In genomic region chr5:178627259-178627598, GRCh38 we compare ENCODE assay signal across 8 cellular contexts. TPM values are rescaled to one million over a fixed set of nuclear protein-coding genes. Genes with fewer than 3 reads are reported as not detected.
DNase-seq lines count a peak whose midpoint lies in the region; ATAC-seq and TF ChIP-seq lines count a peak whose summit lies in the region.

No MANE protein-coding gene starts in this region.

- H4K20me1 ChIP-seq in fibroblast of lung (ENCODE audit: control insufficient read depth, extremely low read depth, insufficient read depth, low read length), result no peaks in the 10 kb centered on the region

- H3K79me2 ChIP-seq in fibroblast of lung (ENCODE audit: control insufficient read depth, insufficient read depth, low read length), result peaks cover 46% of the 10 kb centered on the region

- ATAC-seq in GM19035 (IDR thresholded peaks at IDR 0.05; ENCODE audit: unreplicated experiment) (peak; percentile 22), Panc1 (peak; percentile 55), GM18867 (IDR thresholded peaks at IDR 0.05; ENCODE audit: unreplicated experiment) (no peak)

- H3K4me3 ChIP-seq in Panc1 (ENCODE audit: low read depth in 2 of 2, low read length in 2 of 2) (peak overlapping the region; percentile 91 to 99), fibroblast of lung (replicated peaks in 1 of 4; ENCODE audit: control extremely low read depth in 1 of 4, insufficient read depth in 1 of 4, low read depth in 3 of 4, low read length in 4 of 4) (peak overlapping the region; percentile 37 to 70 (median 51)), sigmoid colon (peak overlapping the region; percentile 62 to 95 (median 88))

- peak overlapping the region; percentile 58 for H3K9ac ChIP-seq in fibroblast of lung (ENCODE audit: insufficient read depth, low read length)

- peaks cover 5% of the 10 kb centered on the region; the same call in 1 of the 2 replicates for H3K9me3 ChIP-seq in Panc1 (ENCODE audit: control insufficient read depth, insufficient read depth, low read depth, low read length)
- H3K9me3 ChIP-seq in fibroblast of lung (ENCODE audit: control insufficient read depth, insufficient read depth, low read depth, low read length), result no peaks in the 10 kb centered on the region
- H3K9me3 ChIP-seq in sigmoid colon, result no peaks in the 10 kb centered on the region

- peak overlapping the region; percentile 89 for H2AFZ ChIP-seq in fibroblast of lung (ENCODE audit: low read length)

- BruUV-seq in Panc1 (replicated peaks; lab: Mats Ljungman, UMichigan), result no TSS peak

- CTCF ChIA-PET in Panc1 (lab: Charles Lee), result no interaction called here

- H3K36me3 ChIP-seq in Panc1 (ENCODE audit: control insufficient read depth, insufficient read depth, low read length) (peaks cover 12% of the 10 kb centered on the region), fibroblast of lung (ENCODE audit: control insufficient read depth, insufficient read depth, low read length) (peaks cover under 1% of the 10 kb centered on the region), sigmoid colon (peaks cover 0 to 11% (median 6%) of the 10 kb centered on the region in 4 donors)

- intact Hi-C loops in Panc1 (cut with micrococcal nuclease; ENCODE audit: unreplicated experiment) (no loop called here), sigmoid colon (cut with DNase I) (loop anchor here (2.0 to 10.0 kb wide), 7 partner anchors 104 to 1980 kb away; partner anchors contain the start of genes CNOT6, PHYKPL, RUFY1 and TSPAN17), posterior vena cava (cut with DNase I) (no loop called here)

- H3K4me1 ChIP-seq in Panc1 (ENCODE audit: control insufficient read depth, insufficient read depth, low read length), result peaks cover 20% of the 10 kb centered on the region
- no peaks in the 10 kb centered on the region for H3K4me1 ChIP-seq in fibroblast of lung (ENCODE audit: control insufficient read depth, extremely low read depth, insufficient read depth, low read length)
- peaks cover 0 to 32% (median 29%) of the 10 kb centered on the region in 4 donors for H3K4me1 ChIP-seq in sigmoid colon

- H3K27me3 ChIP-seq in Panc1 (ENCODE audit: control insufficient read depth, insufficient read depth, low read length) (no peaks in the 10 kb centered on the region), fibroblast of lung (ENCODE audit: control insufficient read depth, insufficient read depth, low read length) (no peaks in the 10 kb centered on the region), sigmoid colon (no peaks in the 10 kb centered on the region)

- TF ChIP-seq EP300 in sigmoid colon (IDR thresholded peaks at IDR 0.05), result no peak

- WGBS in sigmoid colon, 2 donors, result 3 to 6% methylated on average over 20 of the region's 20 CpGs

- no peak for DNase-seq in Panc1 (ENCODE audit: low read depth, low spot score)
- no peak for DNase-seq in fibroblast of lung (ENCODE audit: low read depth in 2 of 2)
- no peak for DNase-seq in sigmoid colon
- DNase-seq in posterior vena cava (ENCODE audit: low spot score), result no peak
- DNase-seq in NCI-H446 treated with DMSO at 0.1 percent for 48 hours (lab: John Stamatoyannopoulos, UW), result no peak
- no peak for DNase-seq in HCEC 1CT

- H3K27ac ChIP-seq in Panc1 (ENCODE audit: low read length), result peak overlapping the region; percentile 88
- peak overlapping the region; percentile 10 for H3K27ac ChIP-seq in fibroblast of lung (ENCODE audit: insufficient read depth, low read length)
- H3K27ac ChIP-seq in sigmoid colon, result peak overlapping the region; percentile 91 to 99 (median 98)

- POLR2A ChIA-PET in Panc1 (lab: Charles Lee), result no interaction called here

- TF ChIP-seq POLR2A in sigmoid colon (IDR thresholded peaks at IDR 0.05), result no peak

- in situ Hi-C loops in Panc1 (cut with HindIII; ENCODE audit: low pct_unique_long_range_greater_than_20kb, low sequenced_read_pairs), result no loop called here

- TF ChIP-seq CTCF in Panc1 (IDR thresholded peaks at IDR 0.05) (no peak), fibroblast of lung (conservative IDR thresholded peaks at IDR 0.05 in 1 of 2, IDR thresholded peaks at IDR 0.05 in 1 of 2; ENCODE audit: low read depth in 1 of 2, low read length in 2 of 2) (no peak), sigmoid colon (IDR thresholded peaks at IDR 0.05) (no peak)

- H3K4me2 ChIP-seq in fibroblast of lung (ENCODE audit: extremely low read depth, insufficient read depth, low read length), result peak overlapping the region; percentile 65

RNA-seq across cellular contexts. Expression of gene CLK4, which starts 0.4 kb away (rescaled TPM):
- total RNA-seq in Panc1 (2021; ENCODE audit: unreplicated experiment), result 23.4 TPM
- polyA plus RNA-seq in Panc1 (2012; ENCODE audit: insufficient read length), result 9.2 TPM
- total RNA-seq in fibroblast of lung, result 23.4 and 27.9 TPM in 2 replicates
- 11.0 and 20.7 TPM in 2 replicates for polyA plus RNA-seq in fibroblast of lung
- 7.0 and 13.8 TPM in 2 replicates for polyA plus RNA-seq in fibroblast of lung (2012)
- 1.7 and 2.7 TPM in 2 replicates for polyA minus RNA-seq in fibroblast of lung (ENCODE audit: low replicate concordance)
- total RNA-seq in sigmoid colon, result 10 to 100 TPM; 31.8 to 51.8 (median 40.3) TPM
- 10 to 100 TPM in 1 of 3 donors, 1 to 10 TPM in 2; 5.3 to 11.6 (median 7.8) TPM for polyA plus RNA-seq in sigmoid colon
- total RNA-seq in posterior vena cava, result 10 to 100 TPM; 17.9 to 26.8 TPM

RNA-seq across cellular contexts. Expression of gene COL23A1, which starts 37.0 kb away (rescaled TPM):
- 0.05 TPM for total RNA-seq in Panc1 (2021; ENCODE audit: unreplicated experiment)
- not detected for polyA plus RNA-seq in Panc1 (2012; ENCODE audit: insufficient read length)
- total RNA-seq in fibroblast of lung, result under 0.01 TPM in 1 of 2 replicates, not detected in the other
- polyA plus RNA-seq in fibroblast of lung, result not detected in 2 replicates
- polyA plus RNA-seq in fibroblast of lung (2012), result not detected in 2 replicates
- polyA minus RNA-seq in fibroblast of lung (ENCODE audit: low replicate concordance), result 0.11 TPM in 1 of 2 replicates, not detected in the other
- total RNA-seq in sigmoid colon, result 1 to 10 TPM in 1 of 4 donors, under 1 TPM in 3; 0.28 to 1.2 (median 0.52) TPM
- polyA plus RNA-seq in sigmoid colon, result under 1 TPM in 2 of 3 donors, not detected in 1; 0.46 to 0.96 TPM
- 1 to 10 TPM; 2.0 to 3.0 TPM for total RNA-seq in posterior vena cava

Comparison
In these comparisons a context has a peak if more than half of its experiments do, and no peak if none do; other contexts are left out.
1. H3K27ac ChIP-seq: peak in every context shown above with its lines; median percentile 98 in sigmoid colon; 88 in Panc1; 10 in fibroblast of lung.